8 cellular contexts compared by ENCODE assay signal in genomic region chr6:36594816-36595167, GRCh38. TPM values are rescaled to one million over a fixed set of nuclear protein-coding genes. Genes with fewer than 3 reads are reported as not detected.
DNase-seq lines count a peak whose midpoint lies in the region; ATAC-seq, FAIRE-seq and TF ChIP-seq lines count a peak whose summit lies in the region.

No MANE protein-coding gene starts in this region.

- H3K4me2 ChIP-seq in OCI-LY1 (ENCODE audit: low read length) (peak overlapping the region; percentile 78), H1 (ENCODE audit: insufficient read depth in 1 of 2, low read depth in 2 of 2, low read length in 2 of 2) (peak overlapping the region; percentile 69 to 79; a peak in 3 of 4 replicates)

- H3K27ac ChIP-seq in OCI-LY1 (ENCODE audit: low read depth, low read length, poor library complexity, severe bottlenecking) = peak overlapping the region; percentile 99
- peak overlapping the region; percentile 97 for H3K27ac ChIP-seq in H1 (ENCODE audit: low read depth, low read length)
- peak overlapping the region; percentile 98 for H3K27ac ChIP-seq in naive thymus-derived CD4-positive, alpha-beta T cell (ENCODE audit: low read depth, low read length)

- H2BK120ac ChIP-seq in H1 (replicated peaks; ENCODE audit: low read depth, low read length) = peak overlapping the region; percentile 59

- H3K4me3 ChIP-seq in OCI-LY1 (ENCODE audit: low read depth, low read length, poor library complexity, severe bottlenecking) (peak overlapping the region; percentile 100), H1 (ENCODE audit: extremely low read depth in 1 of 4, insufficient read depth in 2 of 4, low read depth in 3 of 4, low read length in 4 of 4) (peak overlapping the region; percentile 93 to 100 (median 96))
- H3K4me3 ChIP-seq in naive thymus-derived CD4-positive, alpha-beta T cell (ENCODE audit: low read length) = peak overlapping the region; percentile 85

- no peak for FAIRE-seq in H1 (lab: Jason Lieb, UNC)

- TF ChIP-seq POLR2A in H1 (IDR thresholded peaks at IDR 0.05; ENCODE audit: control extremely low read depth in 1 of 2, low read depth in 2 of 2, low read length in 2 of 2) = no peak; a peak in 2 of 3 replicates

- H3K56ac ChIP-seq in H1 (replicated peaks; ENCODE audit: insufficient read length, low read depth, low read length) = peak overlapping the region; percentile 94

- H3K4me1 Mint-ChIP-seq in naive thymus-derived CD4-positive, alpha-beta T cell = peaks cover 28 to 55% (median 45%) of the 10 kb centered on the region in 7 donors

- POLR2A ChIA-PET in H1 (lab: Charles Lee; ENCODE audit: partially characterized antibody) = interaction anchor here (0.6 to 13.4 kb wide), 29 partner anchors 8 to 1422 kb away, joined by 3 to 386 read pairs (median 3); partner anchors contain the start of gene CDKN1A
- POLR2A ChIA-PET in naive thymus-derived CD4-positive, alpha-beta T cell (lab: Charles Lee) = interaction anchor here (0.7 to 12.0 kb wide), 24 partner anchors 8 to 463 kb away, joined by 3 to 288 read pairs (median 6); partner anchors contain the start of genes KCTD20 and STK38

- no peak overlapping the region for H2BK15ac ChIP-seq in H1 (ENCODE audit: low read length)

- no peaks in the 10 kb centered on the region for H3K27me3 ChIP-seq in OCI-LY1 (ENCODE audit: insufficient read depth, low read length)
- no peaks in the 10 kb centered on the region for H3K27me3 ChIP-seq in H1 (replicated peaks in 1 of 4; ENCODE audit: control insufficient read depth in 3 of 4, extremely low read depth in 1 of 4, insufficient read depth in 3 of 4, low read length in 3 of 4)
- H3K27me3 ChIP-seq in naive thymus-derived CD4-positive, alpha-beta T cell (ENCODE audit: control insufficient read depth in 2 of 2, insufficient read depth in 2 of 2, low read length in 2 of 2) = no peaks in the 10 kb centered on the region

- ATAC-seq in naive thymus-derived CD4-positive, alpha-beta T cell = no peak
- no peak for ATAC-seq in GM21528 (IDR thresholded peaks at IDR 0.05; ENCODE audit: low FRiP score, unreplicated experiment)
- no peak for ATAC-seq in GM18520 (IDR thresholded peaks at IDR 0.05; ENCODE audit: unreplicated experiment)
- ATAC-seq in GM18498 (IDR thresholded peaks at IDR 0.05; ENCODE audit: unreplicated experiment) = no peak

- peak overlapping the region; percentile 91; the same call in 1 of the 2 replicates for H2BK5ac ChIP-seq in H1 (ENCODE audit: low read depth, low read length)

- no peak for TF ChIP-seq EP300 in H1 (IDR thresholded peaks at IDR 0.05; ENCODE audit: borderline replicate concordance in 1 of 2, low read depth in 2 of 2, low read length in 2 of 2)

- H3K4me3 Mint-ChIP-seq in naive thymus-derived CD4-positive, alpha-beta T cell = peak overlapping the region; percentile 90 to 99 (median 97)

- H4K91ac ChIP-seq in H1 (replicated peaks; ENCODE audit: insufficient read length, low read length) = no peak overlapping the region

- 0 out of 2 replicates have a peak, but pooled peaks cover 19% of the 10 kb centered on the region for H3F3A ChIP-seq in OCI-LY1 (ENCODE audit: insufficient read depth, low read length)

- H3K18ac ChIP-seq in H1 (ENCODE audit: extremely low read depth, low read length) = no peak overlapping the region

- H3K4ac ChIP-seq in H1 (replicated peaks; ENCODE audit: insufficient read length, low read depth, low read length) = peak overlapping the region; percentile 79

- no peak overlapping the region for H2BK12ac ChIP-seq in H1 (ENCODE audit: low read depth, low read length)

- H3K9me3 Mint-ChIP-seq in naive thymus-derived CD4-positive, alpha-beta T cell = peaks cover 0 to 20% (median 0%) of the 10 kb centered on the region in 11 donors

- H3K14ac ChIP-seq in H1 (ENCODE audit: insufficient read length) = no peak overlapping the region

- TF ChIP-seq RAD21 in H1 (IDR thresholded peaks at IDR 0.05 in 1 of 2, conservative IDR thresholded peaks at IDR 0.05 in 1 of 2; ENCODE audit: low read depth in 2 of 2, low read length in 2 of 2) = no peak

- H3K9me3 ChIP-seq in OCI-LY1 (ENCODE audit: low read length) (no peaks in the 10 kb centered on the region), H1 (ENCODE audit: insufficient read depth in 2 of 2, low read depth in 1 of 2, low read length in 1 of 2) (no peaks in the 10 kb centered on the region)
- H3K9me3 ChIP-seq in naive thymus-derived CD4-positive, alpha-beta T cell (ENCODE audit: control insufficient read depth in 2 of 3, low read length in 3 of 3) = no peaks in the 10 kb centered on the region

- DNase-seq in EL = peak; percentile 21
- no peak for DNase-seq in H1 (ENCODE audit: low read depth in 1 of 2, low spot score in 2 of 2)
- DNase-seq in naive thymus-derived CD4-positive, alpha-beta T cell = peak in 2 of 9 donors; percentile 33 to 34
- DNase-seq in anterior cingulate cortex (lab: John Stamatoyannopoulos, UW) = no peak

- peak overlapping the region; percentile 97 to 100 (median 99) for H3K27ac Mint-ChIP-seq in naive thymus-derived CD4-positive, alpha-beta T cell

- H3K36me3 Mint-ChIP-seq in naive thymus-derived CD4-positive, alpha-beta T cell = peaks cover 21 to 49% (median 46%) of the 10 kb centered on the region in 5 donors

- H3K4me1 ChIP-seq in OCI-LY1 (ENCODE audit: insufficient read depth, low read length, severe bottlenecking) = peaks cover 59% of the 10 kb centered on the region
- H3K4me1 ChIP-seq in H1 (replicated peaks in 1 of 4; ENCODE audit: control insufficient read depth in 3 of 4, insufficient read depth in 4 of 4, low read length in 3 of 4) = peaks cover 0 to 3% (median 1%) of the 10 kb centered on the region in 4 experiments; a peak in 3 of 7 replicates
- H3K4me1 ChIP-seq in naive thymus-derived CD4-positive, alpha-beta T cell (ENCODE audit: control insufficient read depth in 2 of 2, insufficient read depth in 2 of 2, low read length in 2 of 2) = peaks cover 28 to 40% of the 10 kb centered on the region in 2 donors

- H4K5ac ChIP-seq in H1 (ENCODE audit: insufficient read length, low read depth, low read length) = peak overlapping the region; percentile 84

- H3K9ac ChIP-seq in OCI-LY1 (ENCODE audit: low read length) (peak overlapping the region; percentile 99), H1 (replicated peaks in 1 of 4; ENCODE audit: extremely low read depth in 1 of 4, low read depth in 3 of 4, low read length in 3 of 4) (peak overlapping the region; percentile 98 to 100 (median 99))

- peaks cover 0 to 3% (median 0%) of the 10 kb centered on the region in 5 donors for H3K27me3 Mint-ChIP-seq in naive thymus-derived CD4-positive, alpha-beta T cell

- no peaks in the 10 kb centered on the region for H3K79me1 ChIP-seq in H1 (ENCODE audit: low read depth, low read length)

- H2BK20ac ChIP-seq in H1 (ENCODE audit: low read length) = no peak overlapping the region

- peaks cover 4% of the 10 kb centered on the region; the same call in 1 of the 2 replicates for H3K23me2 ChIP-seq in H1 (ENCODE audit: low read depth, low read length)

- H3K23ac ChIP-seq in H1 (ENCODE audit: insufficient read length) = no peak overlapping the region

- peaks cover 52% of the 10 kb centered on the region for H3K36me3 ChIP-seq in OCI-LY1 (ENCODE audit: insufficient read depth, low read length)
- H3K36me3 ChIP-seq in H1 (ENCODE audit: control insufficient read depth in 2 of 4, insufficient read depth in 4 of 4, low read length in 3 of 4) = peaks cover 24 to 50% (median 29%) of the 10 kb centered on the region in 4 experiments
- peaks cover 26 to 44% (median 30%) of the 10 kb centered on the region in 3 experiments for H3K36me3 ChIP-seq in naive thymus-derived CD4-positive, alpha-beta T cell (ENCODE audit: control insufficient read depth in 2 of 3, insufficient read depth in 3 of 3, low read length in 3 of 3)

- H2AFZ ChIP-seq in OCI-LY1 (ENCODE audit: low read length) (no peak overlapping the region), H1 (ENCODE audit: low read length) (no peak overlapping the region)

- no peak overlapping the region for H2AK5ac ChIP-seq in H1 (ENCODE audit: low read depth, low read length)

- 1% methylated on average over 7 of the region's 7 CpGs; no CpG with 5 or more reads in 1 of the 2 experiments for WGBS in H1 (ENCODE audit: extremely low coverage in 1 of 2, insufficient coverage in 1 of 2, insufficient read length in 1 of 2, insufficient replicate concordance in 2 of 2, low coverage in 1 of 2, low lambda C conversion rate in 2 of 2, missing lambda C conversion rate in 1 of 2), 2 experiments

- CTCF ChIA-PET in H1 (lab: Charles Lee; ENCODE audit: partially characterized antibody) = no interaction called here
- CTCF ChIA-PET in naive thymus-derived CD4-positive, alpha-beta T cell (lab: Charles Lee) = interaction anchor here (1.2 kb wide), 1 partner anchor 49 kb away, joined by 3 read pairs; no protein-coding TSS in a partner anchor

- intact Hi-C loops in naive thymus-derived CD4-positive, alpha-beta T cell (cut with micrococcal nuclease) = loop anchor here (1.0 to 10.0 kb wide), 12 partner anchors 8 to 578 kb away; partner anchors contain the start of genes KCTD20 (in 2 of the 2), PXT1 (in 2 of the 2), STK38 (in 2 of the 2) and MAPK14 (in 1 of the 2)

- TF ChIP-seq CTCF in OCI-LY1 (IDR thresholded peaks at IDR 0.05; ENCODE audit: low read length) (no peak), H1 (IDR thresholded peaks at IDR 0.05; ENCODE audit: control extremely low read depth in 1 of 3, insufficient read depth in 1 of 3, low read depth in 1 of 3, low read length in 3 of 3) (no peak)

- no peaks in the 10 kb centered on the region for H3K9me2 ChIP-seq in OCI-LY1 (ENCODE audit: low read depth, low read length)

- H4K20me1 ChIP-seq in OCI-LY1 (ENCODE audit: insufficient read depth, low read length) (peaks cover 11% of the 10 kb centered on the region), H1 (replicated peaks in 1 of 2; ENCODE audit: control insufficient read depth in 1 of 2, insufficient read depth in 2 of 2, low read length in 2 of 2) (peaks cover 28 to 40% of the 10 kb centered on the region in 2 experiments)

- no peak overlapping the region for H4K8ac ChIP-seq in H1 (ENCODE audit: extremely low read depth, insufficient read depth, low read length)

- H3K79me2 ChIP-seq in OCI-LY1 (ENCODE audit: insufficient read depth, low read length) (peaks cover 54% of the 10 kb centered on the region), H1 (ENCODE audit: control insufficient read depth in 1 of 2, insufficient read depth in 2 of 2, low read length in 2 of 2) (peaks cover 49 to 56% of the 10 kb centered on the region in 2 experiments)

RNA-seq across cellular contexts. Expression of gene SRSF3, which starts 0.6 kb away (rescaled TPM):
- 689 and 705 TPM in 2 replicates for total RNA-seq in H1 (2021; fragmentation: NEBNext Ultra II Directional; extraction: Animal tissue kit (Norgen Biotek cat#: 25700))
- polyA plus RNA-seq in H1 (2011; rRNA removed) = 471 and 548 TPM in 2 replicates
- 649 TPM for polyA plus RNA-seq in H1 (2011; cell fraction: cytosol; rRNA removed)
- polyA plus RNA-seq in H1 (2011; cell fraction: nucleus; rRNA removed) = 159 TPM
- 696 to 1,158 TPM (median 791 TPM) in 4 replicates for polyA plus RNA-seq in H1 (2012, experiment 1 of 2)
- polyA plus RNA-seq in H1 (2012, experiment 2 of 2) = 40.8 TPM
- 293 TPM for polyA plus RNA-seq in H1 (2013, experiment 1 of 2)
- polyA plus RNA-seq in H1 (2013, experiment 2 of 2) = 286 TPM
- polyA minus RNA-seq in H1 (2011; rRNA and poly(A)+ RNA removed) = 323 and 336 TPM in 2 replicates
- polyA minus RNA-seq in H1 (2011; cell fraction: cytosol; rRNA and poly(A)+ RNA removed) = 155 TPM
- polyA minus RNA-seq in H1 (2011; cell fraction: nucleus; rRNA and poly(A)+ RNA removed) = 183 TPM
- 100 to 1,000 TPM; 317 to 510 (median 426) TPM for total RNA-seq in naive thymus-derived CD4-positive, alpha-beta T cell
- polyA plus RNA-seq in naive thymus-derived CD4-positive, alpha-beta T cell = 100 to 1,000 TPM; 359 to 403 TPM

RNA-seq across cellular contexts. Expression of gene STK38, which starts 47.5 kb away (rescaled TPM):
- 18.5 and 19.8 TPM in 2 replicates for total RNA-seq in H1 (2021; fragmentation: NEBNext Ultra II Directional; extraction: Animal tissue kit (Norgen Biotek cat#: 25700))
- 6.2 and 8.1 TPM in 2 replicates for polyA plus RNA-seq in H1 (2011; rRNA removed)
- polyA plus RNA-seq in H1 (2011; cell fraction: cytosol; rRNA removed) = 8.5 TPM
- polyA plus RNA-seq in H1 (2011; cell fraction: nucleus; rRNA removed) = 10.0 TPM
- 10.7 to 18.7 TPM (median 14.8 TPM) in 4 replicates for polyA plus RNA-seq in H1 (2012, experiment 1 of 2)
- polyA plus RNA-seq in H1 (2012, experiment 2 of 2) = 1.9 TPM
- polyA plus RNA-seq in H1 (2013, experiment 1 of 2) = 11.0 TPM
- polyA plus RNA-seq in H1 (2013, experiment 2 of 2) = 11.1 TPM
- polyA minus RNA-seq in H1 (2011; rRNA and poly(A)+ RNA removed) = 7.2 and 8.1 TPM in 2 replicates
- 6.2 TPM for polyA minus RNA-seq in H1 (2011; cell fraction: cytosol; rRNA and poly(A)+ RNA removed)
- 9.0 TPM for polyA minus RNA-seq in H1 (2011; cell fraction: nucleus; rRNA and poly(A)+ RNA removed)
- 100 to 1,000 TPM in 2 of 5 experiments, 10 to 100 TPM in 3; 68.5 to 193 (median 95.0) TPM for total RNA-seq in naive thymus-derived CD4-positive, alpha-beta T cell
- 100 to 1,000 TPM in 1 of 2 donors, 10 to 100 TPM in 1; 56.6 to 123 TPM for polyA plus RNA-seq in naive thymus-derived CD4-positive, alpha-beta T cell
